In genomic region chr10:91159254-91159783, GRCh38 we compare ENCODE assay signal across 29 cellular contexts.
"Had no signal": no experiment of that assay in that cellular context is flagged by ENCODE, and none has a peak within 500 bp of the region (broad histone marks: within the 10 kb centered on the region; RNA-seq: fewer than 3 reads in every experiment).

No MANE protein-coding gene starts in this region.

- H3K36me3 Mint-ChIP-seq: activated CD8-positive, alpha-beta memory T cell treated with anti-CD3 and anti-CD28 coated beads, Interleukin-2, amount 10 ng/mL, durations not matched to agents 7 days and 5 days; natural killer cell had no signal

- FAIRE-seq: islet of Langerhans had no signal

- H3K27me3 ChIP-seq: colonic mucosa, ovary, right atrium auricular region, suprapubic skin, tibial artery, upper lobe of right lung had no signal

- H3K4me3 Mint-ChIP-seq: activated CD8-positive, alpha-beta memory T cell treated with anti-CD3 and anti-CD28 coated beads, Interleukin-2, amount 10 ng/mL, durations not matched to agents 7 days and 5 days; activated CD8-positive, alpha-beta T cell treated with anti-CD3 and anti-CD28 coated beads for 36 hours; stimulated activated naive B cell treated with anti-CD40 and anti-IgM and Interleukin-4, amounts not matched to agents 10 μg/mL and 1 μg/mL and 100 μg/mL, for 72 hours; T-helper 2 cell treated with Interferon-gamma antibody and Interleukin-4, amounts not matched to agents 5 μg/mL and 100 μg/mL, for 36 hours had no signal

- H3K27me3 Mint-ChIP-seq: activated B cell treated with CpG ODN at 0.5 μM for 24 hours; activated CD8-positive, alpha-beta memory T cell treated with anti-CD3 and anti-CD28 coated beads, Interleukin-2, amount 10 ng/mL, durations not matched to agents 7 days and 5 days; activated CD8-positive, alpha-beta T cell treated with anti-CD3 and anti-CD28 coated beads for 36 hours; stimulated activated naive B cell treated with anti-CD40 and anti-IgM and Interleukin-4, amounts not matched to agents 10 μg/mL and 1 μg/mL and 100 μg/mL, for 72 hours had no signal

- H3K36me3 ChIP-seq: colonic mucosa, heart right ventricle, left lung, ovary, prostate gland, right atrium auricular region, suprapubic skin, tibial artery, upper lobe of right lung had no signal

- H3K27ac ChIP-seq: colonic mucosa, foreskin keratinocyte, heart right ventricle, left lung, ovary, prostate gland, right atrium auricular region, suprapubic skin, tibial artery, upper lobe of right lung had no signal

- H3K27ac Mint-ChIP-seq: activated B cell treated with CpG ODN at 0.5 μM for 24 hours; activated CD8-positive, alpha-beta memory T cell treated with anti-CD3 and anti-CD28 coated beads, Interleukin-2, amount 10 ng/mL, durations not matched to agents 7 days and 5 days; activated CD8-positive, alpha-beta T cell treated with anti-CD3 and anti-CD28 coated beads for 36 hours; activated naive CD4-positive, alpha-beta T cell treated with anti-CD3 and anti-CD28 coated beads, Interleukin-2, amount 50 U/mL, for 72 hours; activated T-helper 2 cell treated with anti-CD3 and anti-CD28 coated beads, Interferon-gamma antibody, Interleukin-2, Interleukin-4, amounts not matched to agents 10 μg/mL and 5 μg/mL and 100 μg/mL, durations not matched to agents 14 hours and 24 hours and 36 hours; stimulated activated naive B cell treated with anti-CD40 and anti-IgM and Interleukin-4, amounts not matched to agents 10 μg/mL and 1 μg/mL and 100 μg/mL, for 72 hours; T-helper 2 cell treated with Interferon-gamma antibody and Interleukin-4, amounts not matched to agents 5 μg/mL and 100 μg/mL, for 36 hours had no signal

- DNase-seq: activated B cell treated with CpG ODN at 0.5 μM for 24 hours; activated CD4-positive, alpha-beta T cell treated with anti-CD3 and anti-CD28 coated beads, Interleukin-2, amount 50 U/mL, for 1 hour; activated CD8-positive, alpha-beta memory T cell treated with anti-CD3 and anti-CD28 coated beads, Interleukin-2, amount 10 ng/mL, durations not matched to agents 7 days and 5 days; activated CD8-positive, alpha-beta T cell treated with anti-CD3 and anti-CD28 coated beads for 36 hours; activated naive CD4-positive, alpha-beta T cell; activated T-cell treated with anti-CD3 and anti-CD28 coated beads, Interleukin-2, amount 50 U/mL, for 48 hours; colonic mucosa; effector memory CD4-positive, alpha-beta T cell; erythroblast; foreskin keratinocyte; heart right ventricle; left lung; mesendoderm; natural killer cell; ovary; stimulated activated CD4-positive, alpha-beta T cell treated with anti-CD3 and anti-CD28 coated beads, Interleukin-15, amount 100 ng/mL, for 24 hours; stimulated activated CD4-positive, alpha-beta T cell treated with anti-CD3 and anti-CD28 coated beads, Interleukin-2, amount 100 ng/mL, for 24 hours; stimulated activated naive B cell treated with anti-CD40 and anti-IgM and Interleukin-4, amounts not matched to agents 10 μg/mL and 1 μg/mL and 100 μg/mL, for 72 hours; T-helper 1 cell; tibial artery; upper lobe of right lung had no signal

- H3K9me3 ChIP-seq: colonic mucosa, heart right ventricle, left lung, ovary, prostate gland, right atrium auricular region, suprapubic skin, tibial artery, upper lobe of right lung had no signal

- H3K4me1 ChIP-seq: colonic mucosa, foreskin keratinocyte, prostate gland had no signal

- ATAC-seq: activated CD8-positive, alpha-beta memory T cell treated with anti-CD3 and anti-CD28 coated beads, Interleukin-2, amount 10 ng/mL, durations not matched to agents 7 days and 5 days; activated CD8-positive, alpha-beta T cell treated with anti-CD3 and anti-CD28 coated beads for 36 hours; activated naive CD4-positive, alpha-beta T cell treated with anti-CD3 and anti-CD28 coated beads, Interleukin-2, amount 50 U/mL, for 72 hours; foreskin keratinocyte; heart right ventricle; left lung; natural killer cell; stimulated activated naive B cell treated with anti-CD40 and anti-IgM and Interleukin-4, amounts not matched to agents 10 μg/mL and 1 μg/mL and 100 μg/mL, for 72 hours; upper lobe of right lung had no signal

- H3K9me3 Mint-ChIP-seq: activated B cell treated with CpG ODN at 0.5 μM for 24 hours; activated CD8-positive, alpha-beta T cell treated with anti-CD3 and anti-CD28 coated beads for 36 hours; activated T-helper 2 cell treated with anti-CD3 and anti-CD28 coated beads, Interferon-gamma antibody, Interleukin-2, Interleukin-4, amounts not matched to agents 10 μg/mL and 5 μg/mL and 100 μg/mL, durations not matched to agents 14 hours and 24 hours and 36 hours; natural killer cell; stimulated activated naive B cell treated with anti-CD40 and anti-IgM and Interleukin-4, amounts not matched to agents 10 μg/mL and 1 μg/mL and 100 μg/mL, for 72 hours; T-helper 2 cell treated with Interferon-gamma antibody and Interleukin-4, amounts not matched to agents 5 μg/mL and 100 μg/mL, for 36 hours had no signal

- H3K4me3 ChIP-seq: colonic mucosa, heart right ventricle, left lung, lung, ovary, prostate gland, right atrium auricular region, suprapubic skin, tibial artery, upper lobe of right lung had no signal
